14 cellular contexts compared by ENCODE assay signal in genomic region chr18:48217306-48218250, GRCh38.
DNase-seq lines count a peak whose midpoint lies in the region; ATAC-seq and TF ChIP-seq lines count a peak whose summit lies in the region.
"Had no signal": no experiment of that assay in that cellular context is flagged by ENCODE, and none has a peak within 500 bp of the region (broad histone marks: within the 10 kb centered on the region; RNA-seq: fewer than 3 reads in every experiment).

No MANE protein-coding gene starts in this region.

- H3K36me3 ChIP-seq in right atrium auricular region (no peaks in the 10 kb centered on the region), endodermal cell (ENCODE audit: control insufficient read depth, insufficient read depth, low read length) (no peaks in the 10 kb centered on the region), upper lobe of right lung (no peaks in the 10 kb centered on the region), lower lobe of right lung (no peaks in the 10 kb centered on the region)
- H3K36me3 ChIP-seq: SJCRH30 had no signal

- no peak overlapping the region for H3K4me3 ChIP-seq in right atrium auricular region
- H3K4me3 ChIP-seq in endodermal cell (ENCODE audit: low read length) = no peak overlapping the region
- no peak overlapping the region for H3K4me3 ChIP-seq in upper lobe of right lung
- no peak overlapping the region for H3K4me3 ChIP-seq in lower lobe of right lung
- H3K4me3 ChIP-seq: SJCRH30 had no signal

- H3K27me3 Mint-ChIP-seq in endodermal cell (ENCODE audit: insufficient read depth) = no peaks in the 10 kb centered on the region

- peaks cover 5% of the 10 kb centered on the region for H3K4me1 Mint-ChIP-seq in endodermal cell

- peak overlapping the region in 1 of 2 donors; percentile 44 for H3K27ac ChIP-seq in right atrium auricular region
- H3K27ac ChIP-seq in endodermal cell (ENCODE audit: low read depth, low read length) = no peak overlapping the region
- no peak overlapping the region for H3K27ac ChIP-seq in upper lobe of right lung
- H3K27ac ChIP-seq in lower lobe of right lung = no peak overlapping the region
- H3K27ac ChIP-seq: KMS-11, SJCRH30 had no signal

- no peaks in the 10 kb centered on the region for H3K36me3 Mint-ChIP-seq in endodermal cell (ENCODE audit: low read depth)

- H3K9me3 ChIP-seq in right atrium auricular region (no peaks in the 10 kb centered on the region), endodermal cell (ENCODE audit: control insufficient read depth, low read length) (peaks cover 8% of the 10 kb centered on the region), upper lobe of right lung (no peaks in the 10 kb centered on the region), lower lobe of right lung (no peaks in the 10 kb centered on the region)
- H3K9me3 ChIP-seq: SJCRH30 had no signal

- H3K4me3 Mint-ChIP-seq in endodermal cell = no peak overlapping the region

- H3K9me3 Mint-ChIP-seq in endodermal cell = peaks cover 18% of the 10 kb centered on the region

- no peak for TF ChIP-seq CTCF in right atrium auricular region (IDR thresholded peaks at IDR 0.05)
- no peak for TF ChIP-seq CTCF in endodermal cell (conservative IDR thresholded peaks at IDR 0.05)
- TF ChIP-seq CTCF in upper lobe of right lung (IDR thresholded peaks at IDR 0.05) = no peak
- no peak for TF ChIP-seq CTCF in lower lobe of right lung (IDR thresholded peaks at IDR 0.05)

- peak; percentile 30 for DNase-seq in Right ventricle myocardium inferior (ENCODE audit: missing footprints)
- DNase-seq in right atrium auricular region (ENCODE audit: low spot score) = no peak
- no peak for DNase-seq in endodermal cell
- peak; percentile 24 for DNase-seq in midbrain (lab: John Stamatoyannopoulos, UW)
- DNase-seq in upper lobe of right lung = no peak
- no peak for DNase-seq in activated naive CD4-positive, alpha-beta T cell treated with Interleukin-2 at 50 U/mL for 16 hours
- no peak for DNase-seq in lower lobe of right lung
- DNase-seq: AML-193, GF-D8, NCI-H1105 treated with DMSO at 0.1 percent for 48 hours, NCI-H2171 had no signal

- H3K27ac Mint-ChIP-seq in endodermal cell = peak overlapping the region; percentile 10

- 93 to 100% methylated on average over 10 to 14 of the region's 14 CpGs for WGBS in endodermal cell (ENCODE audit: insufficient coverage in 1 of 2, insufficient read length in 1 of 2), 2 experiments

- peaks cover 0 to 25% of the 10 kb centered on the region in 2 donors for H3K4me1 ChIP-seq in right atrium auricular region
- no peaks in the 10 kb centered on the region for H3K4me1 ChIP-seq in endodermal cell (ENCODE audit: control insufficient read depth, insufficient read depth, low read length)
- H3K4me1 ChIP-seq in upper lobe of right lung = peaks cover 5% of the 10 kb centered on the region
- H3K4me1 ChIP-seq in lower lobe of right lung = peaks cover 5% of the 10 kb centered on the region
- H3K4me1 ChIP-seq: SJCRH30 had no signal

- intact Hi-C loops in Right ventricle myocardium inferior (cut with DNase I) = loop anchor here (5.0 kb wide), 1 partner anchor 80 kb away; no protein-coding TSS in a partner anchor
- intact Hi-C loops in upper lobe of right lung (cut with DNase I) = no loop called here
- intact Hi-C loops in lower lobe of right lung (cut with DNase I) = no loop called here

- ATAC-seq in Right ventricle myocardium inferior (no peak), upper lobe of right lung (peak; percentile 3), lower lobe of right lung (no peak)
- ATAC-seq: HepG2 had no signal

- H3K9ac ChIP-seq in endodermal cell (ENCODE audit: extremely low read depth, low read length, poor library complexity, severe bottlenecking) = no peak overlapping the region
- H3K9ac ChIP-seq: KMS-11 had no signal

- no peaks in the 10 kb centered on the region for H3K27me3 ChIP-seq in right atrium auricular region
- peaks cover 9% of the 10 kb centered on the region for H3K27me3 ChIP-seq in endodermal cell (ENCODE audit: control insufficient read depth, insufficient read depth, low read length, poor library complexity, severe bottlenecking)
- H3K27me3 ChIP-seq in upper lobe of right lung = no peaks in the 10 kb centered on the region
- H3K27me3 ChIP-seq in lower lobe of right lung (ENCODE audit: low read depth) = no peaks in the 10 kb centered on the region
- H3K27me3 ChIP-seq: SJCRH30 had no signal

Comparison
In these comparisons a context has a peak if more than half of its experiments do, and no peak if none do; other contexts are left out.
1. DNase-seq: peak in Right ventricle myocardium inferior (single experiment) and midbrain (single experiment); none in right atrium auricular region (single experiment), endodermal cell (single experiment), upper lobe of right lung (single experiment), activated naive CD4-positive, alpha-beta T cell treated with Interleukin-2 at 50 U/mL for 16 hours (single experiment) and lower lobe of right lung (single experiment).